ENCODE assay signal across 8 cellular contexts in the genomic region with DNA sequence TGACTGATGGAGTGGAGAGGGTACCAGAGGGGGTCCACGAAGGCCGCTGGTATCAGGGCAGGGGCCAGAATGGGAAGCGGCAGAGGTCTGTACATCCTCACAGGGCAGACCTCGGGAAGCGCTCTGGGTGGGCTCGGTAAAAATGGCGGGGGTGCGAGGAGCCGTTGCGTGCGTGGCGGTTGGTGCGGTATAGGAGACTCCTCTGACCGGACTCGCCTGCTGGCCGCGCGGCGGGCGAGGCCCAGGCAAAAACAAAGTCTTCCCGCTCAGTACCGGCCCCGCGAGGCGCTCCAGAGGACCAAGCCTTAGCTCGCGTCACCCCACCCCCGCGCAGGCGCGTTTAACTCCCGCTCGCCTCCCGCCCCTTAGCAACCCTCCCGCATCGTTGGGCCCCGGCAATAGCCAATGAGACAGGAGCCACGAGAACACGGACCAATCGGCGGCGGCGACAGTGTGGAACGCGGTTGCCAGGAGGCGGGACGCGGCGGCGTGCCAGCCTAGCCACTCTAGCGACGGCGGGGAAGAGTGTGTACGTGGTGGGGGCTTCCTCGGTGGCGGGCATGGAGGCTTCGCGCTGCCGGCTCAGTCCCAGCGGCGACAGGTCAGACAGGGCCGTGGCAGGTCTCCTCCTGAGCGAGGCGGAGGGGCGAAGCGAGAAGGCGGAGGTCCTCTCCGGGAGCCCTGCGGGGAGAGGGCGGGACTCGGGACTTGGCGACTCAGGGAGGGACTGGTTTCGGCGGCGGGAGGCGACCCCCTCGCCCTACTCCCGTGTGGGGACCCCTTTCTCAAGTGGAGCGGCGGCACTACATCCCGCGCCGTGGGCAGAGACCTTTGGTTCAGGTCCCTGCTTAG.
A peak's percentile ranks its signal among the peaks of the same experiment; 100 is the strongest.
DNase-seq lines count a peak whose midpoint lies in the region; ATAC-seq and TF ChIP-seq lines count a peak whose summit lies in the region.

A gene with protein sequence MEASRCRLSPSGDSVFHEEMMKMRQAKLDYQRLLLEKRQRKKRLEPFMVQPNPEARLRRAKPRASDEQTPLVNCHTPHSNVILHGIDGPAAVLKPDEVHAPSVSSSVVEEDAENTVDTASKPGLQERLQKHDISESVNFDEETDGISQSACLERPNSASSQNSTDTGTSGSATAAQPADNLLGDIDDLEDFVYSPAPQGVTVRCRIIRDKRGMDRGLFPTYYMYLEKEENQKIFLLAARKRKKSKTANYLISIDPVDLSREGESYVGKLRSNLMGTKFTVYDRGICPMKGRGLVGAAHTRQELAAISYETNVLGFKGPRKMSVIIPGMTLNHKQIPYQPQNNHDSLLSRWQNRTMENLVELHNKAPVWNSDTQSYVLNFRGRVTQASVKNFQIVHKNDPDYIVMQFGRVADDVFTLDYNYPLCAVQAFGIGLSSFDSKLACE (plus strand): TSS at position 504 of the 852 bp plus-strand sequence. CDS start 57 bp downstream, at position 561.

- TF ChIP-seq CTCF in AG09309 (IDR thresholded peaks at IDR 0.05; ENCODE audit: control insufficient read depth, insufficient read depth, low read depth, low read length, missing control alignments) = peak; percentile 6

- peak; percentile 87 for DNase-seq in AG09309 (ENCODE audit: low read depth)
- peak; percentile 98 for DNase-seq in NCI-H345 (lab: John Stamatoyannopoulos, UW)
- DNase-seq in cerebellar nuclear complex (lab: John Stamatoyannopoulos, UW) = peak; percentile 81 to 96
- peak; percentile 100 for DNase-seq in islet precursor cell
- DNase-seq in stimulated activated CD4-positive, alpha-beta T cell treated with anti-CD3 and anti-CD28 coated beads, Interleukin-12 subunit alpha, Interleukin-12 subunit beta, amount 100 ng/mL, for 48 hours (ENCODE audit: low read depth in 2 of 3, low spot score in 1 of 3) = peak; percentile 94 to 98 (median 95)

- peak; percentile 97 for ATAC-seq in HG03196 (IDR thresholded peaks at IDR 0.05; ENCODE audit: unreplicated experiment)
- ATAC-seq in activated CD4-positive, CD25-positive, alpha-beta regulatory T cell treated with anti-CD3 and anti-CD28 coated beads, Interleukin-2, amount 50 U/mL, for 24 hours = peak; percentile 100

- H3K4me3 ChIP-seq in AG09309 (ENCODE audit: control insufficient read depth, low read depth, low read length) = peak within 1 kb of the TSS; percentile 89

- peak; percentile 68 for TF ChIP-seq POLR2A in GM18951 (IDR thresholded peaks at IDR 0.05; ENCODE audit: extremely low read depth, insufficient read depth, insufficient read length)

- in situ Hi-C loops in GM18951 (cut with MboI; ENCODE audit: low sequenced_read_pairs, unreplicated experiment) = no loop called here

Comparison
In these comparisons a context has a peak if more than half of its experiments do, and no peak if none do; other contexts are left out.
1. Peak in every context shown above with its lines: DNase-seq, ATAC-seq and H3K4me3 ChIP-seq.